ENCODE assay signal across 8 cellular contexts in genomic region chr5:168726342-168726741, GRCh38.
"Had no signal": no experiment of that assay in that cellular context is flagged by ENCODE, and none has a peak within 500 bp of the region (broad histone marks: within the 10 kb centered on the region; RNA-seq: fewer than 3 reads in every experiment).

No MANE protein-coding gene starts in this region.

- FAIRE-seq: H1, H54, HTR-8/SVneo had no signal

- ATAC-seq: GM23338, HCT116 had no signal

- H3K4me3 ChIP-seq: GM23338 had no signal

- DNase-seq: H9, HFFc6, KG1 had no signal

- H2AFZ ChIP-seq: GM23338 had no signal

- H3K4me2 ChIP-seq: GM23338 had no signal
